In the genomic region with DNA sequence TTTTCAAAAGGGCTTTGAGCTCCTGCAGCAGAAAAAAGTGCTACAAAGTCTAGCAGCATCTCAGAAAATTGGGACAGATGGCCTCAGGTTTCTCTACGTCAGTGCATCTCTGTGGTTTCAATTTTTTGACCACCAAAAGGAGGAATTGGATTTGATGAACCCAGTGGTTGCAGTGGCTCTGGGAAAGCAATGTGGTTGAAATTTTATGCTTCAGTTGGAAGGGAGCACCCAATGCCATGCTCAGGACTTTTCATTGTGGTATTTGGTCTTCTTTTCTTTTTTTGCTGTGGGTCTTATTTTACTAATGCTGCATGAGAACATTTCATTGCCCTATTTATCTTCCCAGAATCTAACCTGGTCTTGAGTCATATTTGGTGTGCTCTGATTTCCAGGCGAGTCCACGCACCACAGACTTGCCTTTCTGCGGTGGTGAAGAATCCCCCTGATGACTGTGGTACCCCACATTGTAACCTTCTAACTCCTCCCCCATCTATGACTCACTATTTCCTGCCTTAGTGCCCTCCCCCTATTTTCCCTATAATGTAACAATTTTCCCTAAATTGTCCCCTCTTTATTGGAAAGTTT, we compare ENCODE assay signal across 9 cellular contexts. TPM values are rescaled to one million over a fixed set of nuclear protein-coding genes. Genes with fewer than 3 reads are reported as not detected.
DNase-seq lines count a peak whose midpoint lies in the region; ATAC-seq and TF ChIP-seq lines count a peak whose summit lies in the region.
"Had no signal": no experiment of that assay in that cellular context is flagged by ENCODE, and none has a peak within 500 bp of the region (broad histone marks: within the 10 kb centered on the region; RNA-seq: fewer than 3 reads in every experiment).

No MANE protein-coding gene starts in this region.

- DNase-seq in H4 (ENCODE audit: low spot score): peak; percentile 86
- peak; percentile 66 for DNase-seq in OCI-M1 (lab: John Stamatoyannopoulos, UW)
- DNase-seq in effector memory CD4-positive, alpha-beta T cell: peak; percentile 38 to 52 (median 44)
- no peak for DNase-seq in esophagus muscularis mucosa (ENCODE audit: extremely low spot score)
- no peak for DNase-seq in GM19238 (ENCODE audit: insufficient read length, low spot score)
- DNase-seq in heart right ventricle: no peak
- no peak for DNase-seq in AG20443 (ENCODE audit: low spot score)

- TF ChIP-seq CTCF in esophagus muscularis mucosa (IDR thresholded peaks at IDR 0.05) (no peak), heart right ventricle (IDR thresholded peaks at IDR 0.05) (no peak)

- H3K27ac ChIP-seq in effector memory CD4-positive, alpha-beta T cell (ENCODE audit: insufficient read depth, low read length, poor library complexity, severe bottlenecking): peak overlapping the region; percentile 42
- H3K27ac ChIP-seq in esophagus muscularis mucosa (replicated peaks in 1 of 4): no peak overlapping the region
- no peak overlapping the region for H3K27ac ChIP-seq in heart right ventricle
- H3K27ac ChIP-seq: KMS-11 had no signal

- no peaks in the 10 kb centered on the region for H3K9me3 ChIP-seq in effector memory CD4-positive, alpha-beta T cell (ENCODE audit: control insufficient read depth, low read length)
- H3K9me3 ChIP-seq in esophagus muscularis mucosa (no peaks in the 10 kb centered on the region), heart right ventricle (no peaks in the 10 kb centered on the region)

- TF ChIP-seq EP300 in esophagus muscularis mucosa (IDR thresholded peaks at IDR 0.05): no peak

- no peak overlapping the region for H3K4me3 ChIP-seq in effector memory CD4-positive, alpha-beta T cell (ENCODE audit: insufficient read depth, low read depth, low read length, poor library complexity, severe bottlenecking)
- no peak overlapping the region for H3K4me3 ChIP-seq in esophagus muscularis mucosa
- no peak overlapping the region for H3K4me3 ChIP-seq in heart right ventricle

- ATAC-seq in GM18499 (IDR thresholded peaks at IDR 0.05; ENCODE audit: insufficient read depth, unreplicated experiment): peak; percentile 43
- no peak for ATAC-seq in heart right ventricle

- no peaks in the 10 kb centered on the region for H3K27me3 ChIP-seq in effector memory CD4-positive, alpha-beta T cell (replicated peaks; ENCODE audit: control insufficient read depth, insufficient read depth, low read length, poor library complexity, severe bottlenecking)
- peaks cover 0 to 4% (median 0%) of the 10 kb centered on the region in 4 donors for H3K27me3 ChIP-seq in esophagus muscularis mucosa
- H3K27me3 ChIP-seq in heart right ventricle: peaks cover 0 to 8% (median 0%) of the 10 kb centered on the region in 7 donors

- no peaks in the 10 kb centered on the region for H3K36me3 ChIP-seq in effector memory CD4-positive, alpha-beta T cell (ENCODE audit: control insufficient read depth, insufficient read depth, low read length)
- no peaks in the 10 kb centered on the region for H3K36me3 ChIP-seq in esophagus muscularis mucosa
- H3K36me3 ChIP-seq in heart right ventricle: no peaks in the 10 kb centered on the region

- no peak for TF ChIP-seq POLR2A in esophagus muscularis mucosa (IDR thresholded peaks at IDR 0.05; ENCODE audit: low read depth)

- WGBS in esophagus muscularis mucosa: 71% methylated on average over 4 of the region's 4 CpGs
- WGBS in heart right ventricle, 2 donors: 84 to 89% methylated on average over 4 of the region's 4 CpGs

- H3K4me1 ChIP-seq in effector memory CD4-positive, alpha-beta T cell (ENCODE audit: control insufficient read depth, insufficient read depth, low read length, poor library complexity, severe bottlenecking): peaks cover 55% of the 10 kb centered on the region
- H3K4me1 ChIP-seq in esophagus muscularis mucosa: peaks cover 0 to 2% (median 1%) of the 10 kb centered on the region in 4 donors
- H3K4me1 ChIP-seq in heart right ventricle: peaks cover 0 to 37% (median 0%) of the 10 kb centered on the region in 9 donors

- intact Hi-C loops in esophagus muscularis mucosa (cut with DNase I) (no loop called here), heart right ventricle (cut with DNase I) (loop anchor here in 1 of 10 donors (5.0 kb wide), 1 partner anchor 371 kb away; no protein-coding TSS in a partner anchor)

RNA-seq across cellular contexts. Expression of gene S1PR1, which starts 56.7 kb away (rescaled TPM):
- total RNA-seq in H4 (2014; rRNA removed; shearing (Covaris generic)): 3.2 and 4.9 TPM in 2 replicates
- 10 to 100 TPM; 17.9 to 98.5 (median 77.4) TPM for total RNA-seq in esophagus muscularis mucosa
- 10 to 100 TPM; 37.4 to 82.2 (median 55.2) TPM for total RNA-seq in heart right ventricle
- 10 to 100 TPM; 50.3 to 51.2 TPM for polyA plus RNA-seq in heart right ventricle

Comparison
In these comparisons a context has a peak if more than half of its experiments do, and no peak if none do; other contexts are left out.
1. DNase-seq: peak in H4 (single experiment), OCI-M1 (single experiment) and effector memory CD4-positive, alpha-beta T cell (3 of 3); none in esophagus muscularis mucosa (single experiment), GM19238 (single experiment), heart right ventricle (0 of 2) and AG20443 (single experiment).